Comparison of ENCODE assay signal across 32 cellular contexts in genomic region chr1:51910182-51910581, GRCh38.
"Had no signal": no experiment of that assay in that cellular context is flagged by ENCODE, and none has a peak within 500 bp of the region (broad histone marks: within the 10 kb centered on the region; RNA-seq: fewer than 3 reads in every experiment).

No MANE protein-coding gene starts in this region.

- DNase-seq: activated CD4-positive, alpha-beta T cell treated with anti-CD3 and anti-CD28 coated beads, Interleukin-2, amount 10 ng/mL, durations not matched to agents 24 days and 14 days; activated CD4-positive, alpha-beta T cell treated with anti-CD3 and anti-CD28 coated beads, Interleukin-2, amount 50 U/mL, for 4 hours; activated CD8-positive, alpha-beta T cell treated with anti-CD3 and anti-CD28 coated beads for 36 hours; activated gamma-delta T cell; activated naive CD4-positive, alpha-beta T cell treated with Interleukin-2 at 50 U/mL for 16 hours; activated naive CD8-positive, alpha-beta T cell treated with anti-CD3 and anti-CD28 coated beads, Interleukin-2, amount 10 ng/mL, durations not matched to agents 7 days and 5 days; activated T-cell treated with anti-CD3 and anti-CD28 coated beads, Interleukin-2, amount 50 U/mL, for 1 hour; amygdala; NCI-H1105; NCI-H1417 treated with DMSO at 0.1 percent for 48 hours; NCI-H187 treated with DMSO at 0.1 percent for 48 hours; NCI-H2081; NCI-H345; NCI-H526; NCI-H748 treated with DMSO at 0.1 percent for 48 hours; NK-92 treated with Interleukin-12 subunit alpha and Interleukin-12 subunit beta, amount 100 ng/mL, for 24 hours; PC-3; Peyer's patch; RPMI8226; SHP77 treated with DMSO at 0.1 percent for 48 hours; SW 1271; T-helper 1 cell; T-helper 2 cell; T-helper 9 cell had no signal

- H3K4me3 Mint-ChIP-seq: activated CD4-positive, alpha-beta T cell treated with anti-CD3 and anti-CD28 coated beads, Interleukin-2, amount 10 ng/mL, durations not matched to agents 24 days and 14 days; activated CD8-positive, alpha-beta T cell treated with anti-CD3 and anti-CD28 coated beads for 36 hours; activated naive CD4-positive, alpha-beta T cell treated with anti-CD3 and anti-CD28 coated beads, Interleukin-2, amount 50 U/mL, for 24 hours; activated naive CD8-positive, alpha-beta T cell treated with anti-CD3 and anti-CD28 coated beads, Interleukin-2, amount 10 ng/mL, durations not matched to agents 7 days and 5 days; central memory CD8-positive, alpha-beta T cell had no signal

- H3K27ac Mint-ChIP-seq: activated CD4-positive, alpha-beta T cell treated with anti-CD3 and anti-CD28 coated beads, Interleukin-2, amount 10 ng/mL, durations not matched to agents 24 days and 14 days; activated CD8-positive, alpha-beta T cell treated with anti-CD3 and anti-CD28 coated beads for 36 hours; activated naive CD4-positive, alpha-beta T cell treated with anti-CD3 and anti-CD28 coated beads, Interleukin-2, amount 50 U/mL, for 24 hours; activated naive CD8-positive, alpha-beta T cell treated with anti-CD3 and anti-CD28 coated beads, Interleukin-2, amount 10 ng/mL, durations not matched to agents 7 days and 5 days; activated T-helper 2 cell treated with anti-CD3 and anti-CD28 coated beads, Interferon-gamma antibody, Interleukin-2, Interleukin-4, amounts not matched to agents 10 μg/mL and 5 μg/mL and 100 μg/mL, durations not matched to agents 14 hours and 24 hours and 36 hours had no signal

- H3K4me1 Mint-ChIP-seq: activated CD4-positive, alpha-beta T cell treated with anti-CD3 and anti-CD28 coated beads, Interleukin-2, amount 10 ng/mL, durations not matched to agents 24 days and 14 days; central memory CD8-positive, alpha-beta T cell had no signal

- H3K4me2 ChIP-seq: KMS-11 had no signal

- H3K4me3 ChIP-seq: ascending aorta, cardiac muscle cell, Peyer's patch, SJSA1 had no signal

- H3K9me3 ChIP-seq: ascending aorta, Peyer's patch, SJSA1 had no signal

- H3K9ac ChIP-seq: KMS-11 had no signal

- H3K4me1 ChIP-seq: ascending aorta, Peyer's patch, SJSA1 had no signal

- H3K9me3 Mint-ChIP-seq: activated CD4-positive, alpha-beta T cell treated with anti-CD3 and anti-CD28 coated beads, Interleukin-2, amount 10 ng/mL, durations not matched to agents 24 days and 14 days; activated CD8-positive, alpha-beta T cell treated with anti-CD3 and anti-CD28 coated beads for 36 hours; activated naive CD4-positive, alpha-beta T cell treated with anti-CD3 and anti-CD28 coated beads, Interleukin-2, amount 50 U/mL, for 24 hours; central memory CD8-positive, alpha-beta T cell had no signal

- ATAC-seq: activated CD8-positive, alpha-beta T cell treated with anti-CD3 and anti-CD28 coated beads for 36 hours; PC-3 had no signal

- H3K36me3 ChIP-seq: ascending aorta, cardiac muscle cell, Peyer's patch had no signal

- H3K27ac ChIP-seq: ascending aorta, cardiac muscle cell, KMS-11, Peyer's patch, SJSA1, VCaP had no signal

- H3K27me3 Mint-ChIP-seq: activated CD8-positive, alpha-beta T cell treated with anti-CD3 and anti-CD28 coated beads for 36 hours had no signal

- H3K36me3 Mint-ChIP-seq: activated naive CD4-positive, alpha-beta T cell treated with anti-CD3 and anti-CD28 coated beads, Interleukin-2, amount 50 U/mL, for 24 hours had no signal

- H3K27me3 ChIP-seq: ascending aorta, cardiac muscle cell, Peyer's patch, SJSA1 had no signal
